32 cellular contexts compared by ENCODE assay signal in genomic region chr6:25270559-25270958, GRCh38.
"Had no signal": no experiment of that assay in that cellular context is flagged by ENCODE, and none has a peak within 500 bp of the region (broad histone marks: within the 10 kb centered on the region; RNA-seq: fewer than 3 reads in every experiment).

No MANE protein-coding gene starts in this region.

- H3K36me3 ChIP-seq: adrenal gland, esophagus muscularis mucosa, gastrocnemius medialis, heart left ventricle, WERI-Rb-1 had no signal

- DNase-seq: activated CD4-positive, alpha-beta memory T cell treated with anti-CD3 and anti-CD28 coated beads for 36 hours; activated CD4-positive, alpha-beta T cell treated with anti-CD3 and anti-CD28 coated beads for 36 hours; activated CD4-positive, alpha-beta T cell treated with anti-CD3 and anti-CD28 coated beads, Interleukin-2, amount 10 ng/mL, durations not matched to agents 24 days and 14 days; activated CD4-positive, CD25-positive, alpha-beta regulatory T cell; activated CD4-positive, CD25-positive, alpha-beta regulatory T cell treated with anti-CD3 and anti-CD28 coated beads, Interleukin-2, amount 50 U/mL, for 72 hours; activated CD8-positive, alpha-beta memory T cell treated with anti-CD3 and anti-CD28 coated beads, Interleukin-2, amount 10 ng/mL, durations not matched to agents 7 days and 5 days; activated CD8-positive, alpha-beta memory T cell treated with anti-CD3 and anti-CD28 coated beads, Interleukin-2, amount 50 U/mL, for 4 hours; activated CD8-positive, alpha-beta T cell treated with anti-CD3 and anti-CD28 coated beads, Interleukin-2, amount 10 ng/mL, durations not matched to agents 7 days and 5 days; activated effector memory CD4-positive, alpha-beta T cell treated with anti-CD3 and anti-CD28 coated beads, Interleukin-2, amount 50 U/mL, for 16 hours; activated naive CD4-positive, alpha-beta T cell treated with anti-CD3 and anti-CD28 coated beads for 36 hours; activated naive CD8-positive, alpha-beta T cell treated with anti-CD3 and anti-CD28 coated beads for 36 hours; activated naive CD8-positive, alpha-beta T cell treated with anti-CD3 and anti-CD28 coated beads, Interleukin-2, amount 50 U/mL, for 24 hours; activated T-cell treated with anti-CD3 and anti-CD28 coated beads, Interleukin-2, amount 50 U/mL, for 1 hour; activated T-cell treated with anti-CD3 and anti-CD28 coated beads, Interleukin-2, amount 50 U/mL, for 48 hours; adrenal gland; amygdala; aorta; body of pancreas; caudate nucleus; cortex of kidney; dermis blood vessel endothelial cell; effector CD4-positive, alpha-beta T cell; effector memory CD8-positive, alpha-beta T cell; erythroblast; foreskin keratinocyte; gastrocnemius medialis; glutamatergic neuron; heart left ventricle; T-helper 17 cell; T1000; WERI-Rb-1 had no signal

- H3K27ac ChIP-seq: adrenal gland, body of pancreas, esophagus muscularis mucosa, foreskin keratinocyte, gastrocnemius medialis, heart left ventricle, WERI-Rb-1 had no signal

- H3K9me3 ChIP-seq: adrenal gland, body of pancreas, esophagus muscularis mucosa, gastrocnemius medialis had no signal

- H3K4me1 ChIP-seq: body of pancreas, esophagus muscularis mucosa, foreskin keratinocyte, gastrocnemius medialis had no signal

- H3K4me3 ChIP-seq: adrenal gland, body of pancreas, esophagus muscularis mucosa, gastrocnemius medialis, heart left ventricle had no signal
